In the genomic region with DNA sequence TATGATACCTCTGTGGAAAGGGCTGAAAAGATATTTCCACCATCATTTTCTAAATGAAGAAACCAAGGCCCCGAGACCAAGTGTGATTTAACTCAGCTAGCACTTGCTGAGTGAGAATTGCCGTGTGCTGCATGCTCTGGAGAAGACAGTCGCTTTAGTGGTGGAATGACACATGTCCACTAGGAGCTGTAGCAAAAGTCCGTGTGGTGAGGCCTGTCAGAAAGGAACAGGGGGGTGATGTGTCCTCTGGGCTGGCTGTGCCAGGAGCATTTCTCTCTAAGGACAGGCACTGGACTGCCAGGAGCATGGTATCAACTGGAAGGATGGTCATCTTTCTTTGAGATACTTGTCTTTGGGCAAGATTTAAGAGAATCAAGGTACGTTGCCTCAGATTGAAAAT, we compare ENCODE assay signal across 16 cellular contexts.
DNase-seq lines count a peak whose midpoint lies in the region; ATAC-seq and TF ChIP-seq lines count a peak whose summit lies in the region.
"Had no signal": no experiment of that assay in that cellular context is flagged by ENCODE, and none has a peak within 500 bp of the region (broad histone marks: within the 10 kb centered on the region; RNA-seq: fewer than 3 reads in every experiment).

No MANE protein-coding gene starts in this region.

- peaks cover 5% of the 10 kb centered on the region in 2 donors for H3K4me1 ChIP-seq in esophagus (ENCODE audit: control insufficient read depth in 2 of 2, insufficient read depth in 2 of 2, low read length in 1 of 2)

- H3K27ac ChIP-seq in esophagus (ENCODE audit: low read depth in 2 of 2, low read length in 1 of 2), result peak overlapping the region; percentile 78 to 95

- peaks cover 6% of the 10 kb centered on the region for H3K9me3 Mint-ChIP-seq in osteocyte (ENCODE audit: unreplicated experiment)

- intact Hi-C loops in left cardiac atrium (cut with DNase I) (no loop called here), left ventricle myocardium superior (cut with micrococcal nuclease) (no loop called here)

- POLR2A ChIA-PET in HEK293T (lab: Yijun Ruan, JAX), result no interaction called here

- ATAC-seq in left cardiac atrium (peak; percentile 34 to 66), left ventricle myocardium superior (no peak), HG02763 (IDR thresholded peaks at IDR 0.05; ENCODE audit: unreplicated experiment) (no peak)

- H3K27me3 Mint-ChIP-seq in osteocyte (ENCODE audit: unreplicated experiment), result no peaks in the 10 kb centered on the region

- H3K27me3 ChIP-seq in esophagus (ENCODE audit: control insufficient read depth in 1 of 2, insufficient read depth in 2 of 2, low read length in 2 of 2), result no peaks in the 10 kb centered on the region

- DNase-seq in left cardiac atrium (no peak), left ventricle myocardium superior (no peak), osteocyte (ENCODE audit: extremely low spot score, unreplicated experiment) (no peak), SK-N-DZ (ENCODE audit: low spot score) (no peak), HEK293T (ENCODE audit: extremely low spot score) (no peak), DMS153 treated with DMSO at 0.1 percent for 48 hours (lab: John Stamatoyannopoulos, UW; ENCODE audit: unreplicated experiment) (no peak)
- DNase-seq: COR-L47, DMS53, MM.1S, NCI-H1105, NCI-H1694 treated with DMSO at 0.1 percent for 48 hours, NCI-H748 treated with DMSO at 0.1 percent for 48 hours, SHP77 had no signal

- H3K36me3 Mint-ChIP-seq in osteocyte (ENCODE audit: unreplicated experiment), result peaks cover 33% of the 10 kb centered on the region

- no peak overlapping the region for H3K4me3 Mint-ChIP-seq in osteocyte (ENCODE audit: unreplicated experiment)
- H3K4me3 Mint-ChIP-seq: CD14-positive monocyte had no signal

- H3K27ac Mint-ChIP-seq in osteocyte (ENCODE audit: unreplicated experiment), result peak overlapping the region; percentile 47

- TF ChIP-seq CTCF in osteocyte (IDR thresholded peaks at IDR 0.05), result no peak

- H3K4me3 ChIP-seq in esophagus (ENCODE audit: low read depth in 1 of 2, low read length in 2 of 2), result no peak overlapping the region

- peaks cover 31% of the 10 kb centered on the region for H3K4me1 Mint-ChIP-seq in osteocyte (ENCODE audit: unreplicated experiment)

- peaks cover 0 to 8% of the 10 kb centered on the region in 2 donors for H3K36me3 ChIP-seq in esophagus (ENCODE audit: control insufficient read depth in 2 of 2, insufficient read depth in 2 of 2, low read length in 1 of 2)

- CTCF ChIA-PET in HEK293T (lab: Yijun Ruan, JAX), result no interaction called here

- no peaks in the 10 kb centered on the region for H3K9me3 ChIP-seq in esophagus (ENCODE audit: control insufficient read depth in 2 of 2, insufficient read depth in 1 of 2, low read depth in 1 of 2, low read length in 1 of 2)

- WGBS in esophagus, 2 donors, result 80 to 81% methylated on average over 5 of the region's 5 CpGs

TF ChIP-seq in HEK293T, 16 proteins besides CTCF, POLR2A, EP300 and RAD21:
- TF ChIP-seq FOXK2 (IDR thresholded peaks at IDR 0.05), result no peak
- TF ChIP-seq L3MBTL2 (conservative IDR thresholded peaks at IDR 0.05), result no peak
- TF ChIP-seq ZNF384 (IDR thresholded peaks at IDR 0.05), result no peak
- TF ChIP-seq SUZ12 (IDR thresholded peaks at IDR 0.05), result no peak
- no peak for TF ChIP-seq NFRKB (IDR thresholded peaks at IDR 0.05)
- TF ChIP-seq, protein P1, sequence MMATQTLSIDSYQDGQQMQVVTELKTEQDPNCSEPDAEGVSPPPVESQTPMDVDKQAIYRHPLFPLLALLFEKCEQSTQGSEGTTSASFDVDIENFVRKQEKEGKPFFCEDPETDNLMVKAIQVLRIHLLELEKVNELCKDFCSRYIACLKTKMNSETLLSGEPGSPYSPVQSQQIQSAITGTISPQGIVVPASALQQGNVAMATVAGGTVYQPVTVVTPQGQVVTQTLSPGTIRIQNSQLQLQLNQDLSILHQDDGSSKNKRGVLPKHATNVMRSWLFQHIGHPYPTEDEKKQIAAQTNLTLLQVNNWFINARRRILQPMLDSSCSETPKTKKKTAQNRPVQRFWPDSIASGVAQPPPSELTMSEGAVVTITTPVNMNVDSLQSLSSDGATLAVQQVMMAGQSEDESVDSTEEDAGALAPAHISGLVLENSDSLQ (IDR thresholded peaks at IDR 0.05), result no peak
- no peak for TF ChIP-seq SP1 (IDR thresholded peaks at IDR 0.05)
- TF ChIP-seq BHLHE40 (IDR thresholded peaks at IDR 0.05; ENCODE audit: borderline replicate concordance), result no peak
- no peak for TF ChIP-seq HDGF (IDR thresholded peaks at IDR 0.05; ENCODE audit: borderline replicate concordance)
- TF ChIP-seq FOXM1 (IDR thresholded peaks at IDR 0.05; ENCODE audit: borderline replicate concordance), result no peak
- TF ChIP-seq ELF4 (IDR thresholded peaks at IDR 0.05), result no peak
TF ChIP-seq in HEK293T: peak in this region for 0.

Comparison
In these comparisons a context has a peak if more than half of its experiments do, and no peak if none do; other contexts are left out.
1. ATAC-seq: peak in left cardiac atrium (2 of 2); none in left ventricle myocardium superior (single experiment) and HG02763 (single experiment).